ENCODE assay signal across 12 cellular contexts in genomic region chr15:29935296-29936020, GRCh38.
DNase-seq lines count a peak whose midpoint lies in the region; FAIRE-seq and TF ChIP-seq lines count a peak whose summit lies in the region.
"Had no signal": no experiment of that assay in that cellular context is flagged by ENCODE, and none has a peak within 500 bp of the region (broad histone marks: within the 10 kb centered on the region; RNA-seq: fewer than 3 reads in every experiment).

No MANE protein-coding gene starts in this region.

- no peak overlapping the region for H2BK120ac ChIP-seq in mesendoderm (ENCODE audit: low read depth, low read length)

- H3K4me2 ChIP-seq in MM.1S (ENCODE audit: low read depth, low read length) (no peak overlapping the region), mesendoderm (ENCODE audit: low read length) (no peak overlapping the region)

- H3K79me1 ChIP-seq in mesendoderm (ENCODE audit: low read length): no peaks in the 10 kb centered on the region

- WGBS in mesendoderm (ENCODE audit: extremely low coverage, insufficient coverage, low lambda C conversion rate): no CpG with 5 or more reads among the region's 3 CpGs

- H2AFZ ChIP-seq in MM.1S (ENCODE audit: low read length): no peak overlapping the region

- H3K4ac ChIP-seq in mesendoderm (ENCODE audit: low read depth, low read length): no peak overlapping the region

- no peaks in the 10 kb centered on the region for H3K27me3 ChIP-seq in MM.1S (replicated peaks; ENCODE audit: insufficient read depth, low read length)
- H3K27me3 ChIP-seq in dorsolateral prefrontal cortex: no peaks in the 10 kb centered on the region
- H3K27me3 ChIP-seq in mesendoderm (ENCODE audit: insufficient read depth, low read length, poor library complexity): no peaks in the 10 kb centered on the region

- H3K9ac ChIP-seq in MM.1S (ENCODE audit: low read length): no peak overlapping the region
- no peak overlapping the region for H3K9ac ChIP-seq in mesendoderm (ENCODE audit: low read length)

- peak overlapping the region; percentile 42 for H3K18ac ChIP-seq in mesendoderm (ENCODE audit: low read length)

- H3F3A ChIP-seq in MM.1S (ENCODE audit: insufficient read depth, low read length): no peaks in the 10 kb centered on the region

- peaks cover 7% of the 10 kb centered on the region for H3K27me3 Mint-ChIP-seq in T-helper 2 cell treated with Interferon-gamma antibody and Interleukin-4, amounts not matched to agents 5 μg/mL and 100 μg/mL, for 36 hours (ENCODE audit: low read depth)

- no peaks in the 10 kb centered on the region for H4K20me1 ChIP-seq in MM.1S (ENCODE audit: insufficient read depth, low read length)

- H2BK5ac ChIP-seq in mesendoderm (ENCODE audit: low read length): no peak overlapping the region

- no peak overlapping the region for H3K23ac ChIP-seq in mesendoderm (ENCODE audit: low read length)

- intact Hi-C loops in dorsolateral prefrontal cortex (cut with DNase I): loop anchor here (5.0 to 10.0 kb wide), 6 partner anchors 61 to 268 kb away; partner anchors contain the start of gene TJP1 (in 1 of the 2)

- no peak overlapping the region for H4K8ac ChIP-seq in mesendoderm (ENCODE audit: low read depth, low read length)

- no peaks in the 10 kb centered on the region for H3K9me3 ChIP-seq in MM.1S (replicated peaks; ENCODE audit: insufficient read depth, low read length)

- H3K36me3 Mint-ChIP-seq in T-helper 2 cell treated with Interferon-gamma antibody and Interleukin-4, amounts not matched to agents 5 μg/mL and 100 μg/mL, for 36 hours (ENCODE audit: low read depth): no peaks in the 10 kb centered on the region

- no peak overlapping the region for H3K4me3 ChIP-seq in MM.1S (ENCODE audit: low read length)
- H3K4me3 ChIP-seq in dorsolateral prefrontal cortex: no peak overlapping the region
- no peak overlapping the region for H3K4me3 ChIP-seq in mesendoderm (ENCODE audit: low read length)

- H2BK15ac ChIP-seq in mesendoderm (replicated peaks; ENCODE audit: low read depth): no peak overlapping the region

- DNase-seq in D721Med (ENCODE audit: insufficient read length, low spot score): no peak
- no peak for DNase-seq in MM.1S
- no peak for DNase-seq in dorsolateral prefrontal cortex
- peak; percentile 83 for DNase-seq in mesendoderm
- no peak for DNase-seq in NCI-H748 treated with DMSO at 0.1 percent for 48 hours (lab: John Stamatoyannopoulos, UW)
- no peak for DNase-seq in ureter (ENCODE audit: low spot score)
- no peak for DNase-seq in NCI-H446 treated with DMSO at 0.1 percent for 48 hours (lab: John Stamatoyannopoulos, UW)
- no peak for DNase-seq in T-helper 2 cell treated with Interferon-gamma antibody and Interleukin-4, amounts not matched to agents 5 μg/mL and 100 μg/mL, for 36 hours (ENCODE audit: low spot score)
- DNase-seq: activated CD8-positive, alpha-beta memory T cell treated with anti-CD3 and anti-CD28 coated beads, Interleukin-2, amount 50 U/mL, for 4 hours; DMS79 treated with DMSO at 0.1 percent for 48 hours had no signal

- no peaks in the 10 kb centered on the region for H3K4me1 ChIP-seq in MM.1S (ENCODE audit: low read length)
- H3K4me1 ChIP-seq in mesendoderm (ENCODE audit: control insufficient read depth, low read depth, low read length): peaks cover 4% of the 10 kb centered on the region

- TF ChIP-seq CTCF in D721Med (IDR thresholded peaks at IDR 0.05; ENCODE audit: insufficient read depth, missing control alignments): peak; percentile 13
- TF ChIP-seq CTCF in MM.1S (IDR thresholded peaks at IDR 0.05; ENCODE audit: low read length): peak; percentile 29
- TF ChIP-seq CTCF in dorsolateral prefrontal cortex (IDR thresholded peaks at IDR 0.05 in 54 of 56, conservative IDR thresholded peaks at IDR 0.05 in 2 of 56; ENCODE audit: low read depth in 1 of 56, partially characterized antibody in 56 of 56): peak in 41 of 56 donors; percentile 8 to 64 (median 35)

- no peaks in the 10 kb centered on the region for H3K4me1 Mint-ChIP-seq in T-helper 2 cell treated with Interferon-gamma antibody and Interleukin-4, amounts not matched to agents 5 μg/mL and 100 μg/mL, for 36 hours (ENCODE audit: low read depth)
- H3K4me1 Mint-ChIP-seq: central memory CD8-positive, alpha-beta T cell; nephron had no signal

- FAIRE-seq in D721Med (lab: Jason Lieb, UNC): no peak

- no peak overlapping the region for H3K27ac ChIP-seq in MM.1S (ENCODE audit: low read length)
- peak overlapping the region in 44 of 59 donors; percentile 2 to 92 (median 56) for H3K27ac ChIP-seq in dorsolateral prefrontal cortex
- no peak overlapping the region for H3K27ac ChIP-seq in mesendoderm (ENCODE audit: low read depth, low read length)

- no peaks in the 10 kb centered on the region for H3K9me3 Mint-ChIP-seq in T-helper 2 cell treated with Interferon-gamma antibody and Interleukin-4, amounts not matched to agents 5 μg/mL and 100 μg/mL, for 36 hours
- H3K9me3 Mint-ChIP-seq: central memory CD8-positive, alpha-beta T cell; nephron had no signal

- H3K36me3 ChIP-seq in MM.1S (replicated peaks; ENCODE audit: insufficient read depth, low read length) (no peaks in the 10 kb centered on the region), mesendoderm (ENCODE audit: control insufficient read depth, insufficient read depth, low read length) (no peaks in the 10 kb centered on the region)

- H3K79me2 ChIP-seq in MM.1S (ENCODE audit: low read length): no peaks in the 10 kb centered on the region
- no peaks in the 10 kb centered on the region for H3K79me2 ChIP-seq in mesendoderm (ENCODE audit: control insufficient read depth, insufficient read depth, low read length)

- H3K4me3 Mint-ChIP-seq in T-helper 2 cell treated with Interferon-gamma antibody and Interleukin-4, amounts not matched to agents 5 μg/mL and 100 μg/mL, for 36 hours: no peak overlapping the region
- H3K4me3 Mint-ChIP-seq: central memory CD8-positive, alpha-beta T cell; nephron had no signal

- no peak overlapping the region for H3K27ac Mint-ChIP-seq in T-helper 2 cell treated with Interferon-gamma antibody and Interleukin-4, amounts not matched to agents 5 μg/mL and 100 μg/mL, for 36 hours
- H3K27ac Mint-ChIP-seq: nephron had no signal

- no peak overlapping the region for H4K5ac ChIP-seq in mesendoderm (ENCODE audit: low read length)

- no peak overlapping the region for H2AK5ac ChIP-seq in mesendoderm (ENCODE audit: low read length)

- H3K56ac ChIP-seq in mesendoderm (ENCODE audit: low read length): peak overlapping the region; percentile 40

- H3K9me2 ChIP-seq in MM.1S (replicated peaks; ENCODE audit: insufficient read depth, low read length): no peaks in the 10 kb centered on the region

Comparison
In these comparisons a context has a peak if more than half of its experiments do, and no peak if none do; other contexts are left out.
1. H3K27ac ChIP-seq: peak in dorsolateral prefrontal cortex (44 of 59); none in MM.1S (single experiment) and mesendoderm (single experiment).
2. Peak in every context shown above with its lines, with median percentiles within 50 percentile points of each other: CTCF ChIP-seq.